ENCODE assay signal across 8 cellular contexts in genomic region chr9:42798571-42798970, GRCh38.
DNase-seq lines count a peak whose midpoint lies in the region; ATAC-seq, FAIRE-seq and TF ChIP-seq lines count a peak whose summit lies in the region.
"Not testable (repeated sequence)": the region's sequence is repeated elsewhere in the genome, so short reads cannot be mapped to it uniquely, and the experiment has no call there.

No MANE protein-coding gene starts in this region.

- not testable (repeated sequence) for H3K9me3 Mint-ChIP-seq in progenitor cell of endocrine pancreas (ENCODE audit: low read depth)

- H3K9me3 ChIP-seq in K562 (replicated peaks; ENCODE audit: control insufficient read depth, insufficient read depth, low read depth, low read length); heart right ventricle: not testable (repeated sequence)

- in situ Hi-C loops in K562 (cut with MboI), result not testable (repeated sequence)

- not testable (repeated sequence) for TF ChIP-seq POLR2A in K562 (conservative IDR thresholded peaks at IDR 0.05)

- POLR2A ChIA-PET in K562 (lab: Yijun Ruan, JAX), result not testable (repeated sequence)

- not testable (repeated sequence) for H2AFZ ChIP-seq in K562 (ENCODE audit: low read depth, low read length)

- not testable (repeated sequence) for H3K27ac Mint-ChIP-seq in progenitor cell of endocrine pancreas

- not testable (repeated sequence) for H3K9ac ChIP-seq in K562 (ENCODE audit: insufficient read depth in 1 of 2, low read depth in 2 of 2, low read length in 2 of 2)

- TF ChIP-seq CTCF in C4-2B (conservative IDR thresholded peaks at IDR 0.05), result peak; percentile 45
- TF ChIP-seq CTCF in K562 (IDR thresholded peaks at IDR 0.05 in 2 of 3, conservative IDR thresholded peaks at IDR 0.05 in 1 of 3; ENCODE audit: insufficient read depth in 2 of 3, low read depth in 1 of 3, low read length in 3 of 3), result not testable (repeated sequence)
- TF ChIP-seq CTCF in heart right ventricle (IDR thresholded peaks at IDR 0.05), result peak in 8 of 9 donors; percentile 13 to 45 (median 35)
- peak; percentile 52 for TF ChIP-seq CTCF in progenitor cell of endocrine pancreas (IDR thresholded peaks at IDR 0.05; ENCODE audit: unreplicated experiment)

- not testable (repeated sequence) for H3K79me2 ChIP-seq in K562 (ENCODE audit: control insufficient read depth, insufficient read depth, low read length)

- H3K27me3 ChIP-seq in K562 (ENCODE audit: control insufficient read depth in 2 of 2, insufficient read depth in 2 of 2, low read length in 2 of 2); heart right ventricle: not testable (repeated sequence)

- TF ChIP-seq RAD21 in K562 (CRISPR knock-in tag; conservative IDR thresholded peaks at IDR 0.05 in 1 of 2, IDR thresholded peaks at IDR 0.05 in 1 of 2), result not testable (repeated sequence)

- CTCF ChIA-PET in K562 (lab: Yijun Ruan, JAX; ENCODE audit: low intra/inter-chr PET ratio), result not testable (repeated sequence)

- peaks cover 29% of the 10 kb centered on the region for H3K27me3 Mint-ChIP-seq in progenitor cell of endocrine pancreas

- not testable (repeated sequence) for FAIRE-seq in K562 (lab: Jason Lieb, UNC)

- not testable (repeated sequence) for H3K36me3 ChIP-seq in K562 (ENCODE audit: control insufficient read depth, insufficient read depth, low read length); heart right ventricle

- not testable (repeated sequence) for H3K36me3 Mint-ChIP-seq in progenitor cell of endocrine pancreas (ENCODE audit: insufficient read depth)

- not testable (repeated sequence) for H3K4me1 ChIP-seq in K562 (replicated peaks in 1 of 2; ENCODE audit: control insufficient read depth in 2 of 2, insufficient read depth in 2 of 2, low read length in 2 of 2); heart right ventricle

- not testable (repeated sequence) for H3K27ac ChIP-seq in C4-2B; K562 (ENCODE audit: extremely low read depth, low read depth, low read length); heart right ventricle

- not testable (repeated sequence) for H3K4me2 ChIP-seq in K562 (ENCODE audit: insufficient read depth, low read length)

- not testable (repeated sequence) for H3K4me1 Mint-ChIP-seq in progenitor cell of endocrine pancreas (ENCODE audit: low read depth)

- peak; percentile 17 for DNase-seq in OCI-M1 (lab: John Stamatoyannopoulos, UW)
- not testable (repeated sequence) for DNase-seq in K562 (ENCODE audit: extremely low read depth in 1 of 4, low spot score in 3 of 4); heart right ventricle; progenitor cell of endocrine pancreas (ENCODE audit: low spot score, unreplicated experiment)

- intact Hi-C loops in K562 (cut with micrococcal nuclease); heart right ventricle (cut with DNase I): not testable (repeated sequence)

- H3K9me1 ChIP-seq in K562 (ENCODE audit: control insufficient read depth, insufficient read depth, low read length), result not testable (repeated sequence)

- H3K4me3 Mint-ChIP-seq in progenitor cell of endocrine pancreas (ENCODE audit: low read depth), result not testable (repeated sequence)

- not testable (repeated sequence) for BruUV-seq in K562 (replicated peaks; lab: Mats Ljungman, UMichigan)

- no CpG with 5 or more reads among the region's 1 CpG for WGBS in K562 (ENCODE audit: insufficient coverage, low coverage, missing lambda C conversion rate)
- WGBS in heart right ventricle, 2 donors, result 12 to 29% methylated on average over 1 of the region's 1 CpG

- ATAC-seq in GM18909 (IDR thresholded peaks at IDR 0.05; ENCODE audit: poor library complexity, unreplicated experiment) (peak; percentile 67), HG02610 (IDR thresholded peaks at IDR 0.05; ENCODE audit: unreplicated experiment) (peak; percentile 64), HG03378 (IDR thresholded peaks at IDR 0.05; ENCODE audit: unreplicated experiment) (peak; percentile 59), K562 (peak; percentile 47; the same call in 1 of the 3 replicates)
- not testable (repeated sequence) for ATAC-seq in heart right ventricle

- H4K20me1 ChIP-seq in K562 (replicated peaks; ENCODE audit: control insufficient read depth, insufficient read depth, low read length), result not testable (repeated sequence)

- TF ChIP-seq EP300 in K562 (IDR thresholded peaks at IDR 0.05; ENCODE audit: low read length), result not testable (repeated sequence)

- H3K4me3 ChIP-seq in K562, heart right ventricle: not testable (repeated sequence)
